Comparison of ENCODE assay signal across 32 cellular contexts in genomic region chr10:116698364-116698763, GRCh38. TPM values are rescaled to one million over a fixed set of nuclear protein-coding genes. Genes with fewer than 3 reads are reported as not detected.
"Had no signal": no experiment of that assay in that cellular context is flagged by ENCODE, and none has a peak within 500 bp of the region (broad histone marks: within the 10 kb centered on the region; RNA-seq: fewer than 3 reads in every experiment).

No MANE protein-coding gene starts in this region.

- H3K9me2 ChIP-seq: SK-N-SH had no signal

- H3K4me2 ChIP-seq: SK-N-SH had no signal

- ATAC-seq: activated CD8-positive, alpha-beta T cell treated with anti-CD3 and anti-CD28 coated beads for 36 hours; activated naive CD8-positive, alpha-beta T cell treated with anti-CD3 and anti-CD28 coated beads, Interleukin-2, amount 50 U/mL, for 24 hours; activated T-cell treated with anti-CD3 and anti-CD28 coated beads, Interleukin-2, amount 50 U/mL, for 72 hours; activated T-helper 17 cell treated with anti-CD3 and anti-CD28 coated beads, Interleukin-2, amount 50 U/mL, for 72 hours; PC-3 had no signal

- H3K9me3 Mint-ChIP-seq: activated CD4-positive, alpha-beta T cell treated with anti-CD3 and anti-CD28 coated beads, Interleukin-2, amount 10 ng/mL, durations not matched to agents 24 days and 14 days; activated CD8-positive, alpha-beta T cell treated with anti-CD3 and anti-CD28 coated beads for 36 hours; activated naive CD4-positive, alpha-beta T cell treated with anti-CD3 and anti-CD28 coated beads, Interleukin-2, amount 10 ng/mL, durations not matched to agents 7 days and 5 days; activated naive CD8-positive, alpha-beta T cell treated with anti-CD3 and anti-CD28 coated beads, Interleukin-2, amount 50 U/mL, for 24 hours; activated T-cell treated with anti-CD3 and anti-CD28 coated beads, Interleukin-2, amount 50 U/mL, for 72 hours; activated T-helper 17 cell treated with anti-CD3 and anti-CD28 coated beads, Interleukin-2, amount 50 U/mL, for 72 hours; T-helper 1 cell treated with Interleukin-12 subunit alpha and Interleukin-12 subunit beta and Interleukin-4 antibody, amounts not matched to agents 30 μg/mL and 1 μg/mL, for 36 hours; T-helper 2 cell treated with Interferon-gamma antibody and Interleukin-4, amounts not matched to agents 5 μg/mL and 100 μg/mL, for 36 hours had no signal

- H3K36me3 ChIP-seq: Peyer's patch had no signal

- H3K27me3 ChIP-seq: Peyer's patch, SJSA1 had no signal

- H3K4me1 ChIP-seq: Peyer's patch had no signal

- H3K27ac Mint-ChIP-seq: activated CD4-positive, alpha-beta T cell treated with anti-CD3 and anti-CD28 coated beads, Interleukin-2, amount 10 ng/mL, durations not matched to agents 24 days and 14 days; activated CD8-positive, alpha-beta T cell treated with anti-CD3 and anti-CD28 coated beads for 36 hours; activated naive CD4-positive, alpha-beta T cell treated with anti-CD3 and anti-CD28 coated beads, Interleukin-2, amount 10 ng/mL, durations not matched to agents 7 days and 5 days; activated naive CD8-positive, alpha-beta T cell; activated naive CD8-positive, alpha-beta T cell treated with anti-CD3 and anti-CD28 coated beads, Interleukin-2, amount 50 U/mL, for 24 hours; activated T-cell treated with anti-CD3 and anti-CD28 coated beads, Interleukin-2, amount 50 U/mL, for 72 hours; activated T-helper 17 cell treated with anti-CD3 and anti-CD28 coated beads, Interleukin-2, amount 50 U/mL, for 72 hours; T-helper 1 cell treated with Interleukin-12 subunit alpha and Interleukin-12 subunit beta and Interleukin-4 antibody, amounts not matched to agents 30 μg/mL and 1 μg/mL, for 36 hours; T-helper 2 cell treated with Interferon-gamma antibody and Interleukin-4, amounts not matched to agents 5 μg/mL and 100 μg/mL, for 36 hours had no signal

- H3K4me1 Mint-ChIP-seq: activated CD4-positive, alpha-beta T cell treated with anti-CD3 and anti-CD28 coated beads, Interleukin-2, amount 10 ng/mL, durations not matched to agents 24 days and 14 days; activated naive CD4-positive, alpha-beta T cell treated with anti-CD3 and anti-CD28 coated beads, Interleukin-2, amount 10 ng/mL, durations not matched to agents 7 days and 5 days; activated naive CD8-positive, alpha-beta T cell treated with anti-CD3 and anti-CD28 coated beads, Interleukin-2, amount 50 U/mL, for 24 hours; activated T-helper 17 cell treated with anti-CD3 and anti-CD28 coated beads, Interleukin-2, amount 50 U/mL, for 72 hours had no signal

- H3K4me3 Mint-ChIP-seq: activated CD4-positive, alpha-beta T cell treated with anti-CD3 and anti-CD28 coated beads, Interleukin-2, amount 10 ng/mL, durations not matched to agents 24 days and 14 days; activated CD8-positive, alpha-beta T cell treated with anti-CD3 and anti-CD28 coated beads for 36 hours; activated naive CD4-positive, alpha-beta T cell treated with anti-CD3 and anti-CD28 coated beads, Interleukin-2, amount 10 ng/mL, durations not matched to agents 7 days and 5 days; activated naive CD8-positive, alpha-beta T cell; activated naive CD8-positive, alpha-beta T cell treated with anti-CD3 and anti-CD28 coated beads, Interleukin-2, amount 50 U/mL, for 24 hours; activated T-cell treated with anti-CD3 and anti-CD28 coated beads, Interleukin-2, amount 50 U/mL, for 72 hours; activated T-helper 17 cell treated with anti-CD3 and anti-CD28 coated beads, Interleukin-2, amount 50 U/mL, for 72 hours; brain; T-helper 1 cell treated with Interleukin-12 subunit alpha and Interleukin-12 subunit beta and Interleukin-4 antibody, amounts not matched to agents 30 μg/mL and 1 μg/mL, for 36 hours; T-helper 2 cell treated with Interferon-gamma antibody and Interleukin-4, amounts not matched to agents 5 μg/mL and 100 μg/mL, for 36 hours had no signal

- H3K4me3 ChIP-seq: Peyer's patch, SJSA1 had no signal

- H3K36me3 Mint-ChIP-seq: activated naive CD4-positive, alpha-beta T cell treated with anti-CD3 and anti-CD28 coated beads, Interleukin-2, amount 10 ng/mL, durations not matched to agents 7 days and 5 days; activated naive CD8-positive, alpha-beta T cell had no signal

- H3K27ac ChIP-seq: Peyer's patch, SJSA1 had no signal

- DNase-seq: activated CD4-positive, alpha-beta T cell treated with anti-CD3 and anti-CD28 coated beads, Interleukin-2, amount 10 ng/mL, durations not matched to agents 24 days and 14 days; activated CD4-positive, alpha-beta T cell treated with anti-CD3 and anti-CD28 coated beads, Interleukin-2, amount 50 U/mL, for 4 hours; activated CD8-positive, alpha-beta T cell treated with anti-CD3 and anti-CD28 coated beads for 36 hours; activated gamma-delta T cell treated with Interleukin-2 at 50 U/mL for 16 hours; activated naive CD4-positive, alpha-beta T cell treated with anti-CD3 and anti-CD28 coated beads, Interleukin-2, amount 10 ng/mL, durations not matched to agents 7 days and 5 days; activated naive CD8-positive, alpha-beta T cell treated with anti-CD3 and anti-CD28 coated beads, Interleukin-2, amount 50 U/mL, for 24 hours; activated T-cell treated with anti-CD3 and anti-CD28 coated beads, Interleukin-2, amount 50 U/mL, for 1 hour; activated T-cell treated with anti-CD3 and anti-CD28 coated beads, Interleukin-2, amount 50 U/mL, for 72 hours; Karpas-422; KBM-7; NCI-H1105; NCI-H1417 treated with DMSO at 0.1 percent for 48 hours; NCI-H1930; NCI-H2081 treated with DMSO at 0.1 percent for 48 hours; NCI-H226; NCI-H446 treated with DMSO at 0.1 percent for 48 hours; NCI-H524; NCI-H69; NCI-H82; NK-92 treated with Interleukin-12 subunit alpha and Interleukin-12 subunit beta, amount 100 ng/mL, for 24 hours; PC-3; Peyer's patch; RPMI8226; SHP77 treated with DMSO at 0.1 percent for 48 hours; SK-N-SH had no signal

- H3K9me3 ChIP-seq: Peyer's patch, SJSA1, SK-N-SH had no signal

- H3K9ac ChIP-seq: SK-N-SH had no signal

RNA-seq across cellular contexts. Expression of gene HSPA12A, which starts 44.0 kb away (rescaled TPM):
- total RNA-seq: activated CD4-positive, alpha-beta T cell treated with anti-CD3 and anti-CD28 coated beads, Interleukin-2, amount 10 ng/mL, durations not matched to agents 24 days and 14 days; activated CD8-positive, alpha-beta memory T cell treated with anti-CD3 and anti-CD28 coated beads for 36 hours had no signal
